8 cellular contexts compared by ENCODE assay signal in the genomic region with DNA sequence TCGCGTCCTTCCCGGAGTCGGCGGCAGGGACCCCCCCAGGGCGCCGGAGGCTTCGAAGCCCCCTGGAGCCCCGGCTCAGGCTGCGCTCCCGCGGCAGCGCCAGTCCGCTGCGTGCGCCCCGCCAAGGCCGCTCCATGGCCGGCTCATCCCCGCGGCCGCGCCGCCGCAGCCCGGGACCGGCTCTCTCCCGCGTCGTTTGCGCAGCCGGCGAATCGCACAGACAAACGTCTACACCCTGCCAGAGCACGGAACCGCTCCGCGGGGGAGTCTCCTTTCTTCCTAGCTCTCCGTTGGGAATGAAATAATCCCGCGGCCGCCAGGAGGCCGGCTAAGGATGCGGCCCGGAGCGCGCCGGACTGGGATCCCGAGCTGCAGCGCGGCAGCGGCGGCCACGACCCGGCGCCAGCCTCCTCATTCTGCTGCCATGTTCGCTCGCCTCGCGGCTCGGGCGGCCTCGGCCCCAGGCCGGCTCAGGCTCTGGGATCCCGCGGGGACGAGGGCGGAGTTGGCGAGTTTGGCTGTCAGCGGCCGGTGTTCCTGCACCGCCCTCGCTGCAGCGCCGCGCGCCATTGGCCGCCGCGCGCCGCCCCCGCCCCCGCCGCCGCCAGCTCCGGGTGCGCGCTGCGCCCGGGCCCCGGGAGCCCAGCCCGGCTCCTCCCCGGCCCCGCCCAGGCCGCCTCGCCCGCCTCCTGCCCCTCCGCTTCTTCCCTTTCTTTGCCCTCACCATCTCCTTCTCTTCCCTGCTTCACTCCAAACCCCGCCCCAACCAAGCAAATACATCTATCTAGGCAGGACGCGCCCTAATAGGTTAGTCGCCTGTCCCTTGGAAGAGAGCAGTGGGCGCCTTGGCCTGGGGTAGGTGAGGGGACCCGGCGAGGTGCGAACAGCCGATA. TPM values are rescaled to one million over a fixed set of nuclear protein-coding genes. Genes with fewer than 3 reads are reported as not detected.
DNase-seq lines count a peak whose midpoint lies in the region; ATAC-seq and TF ChIP-seq lines count a peak whose summit lies in the region.

A gene with protein sequence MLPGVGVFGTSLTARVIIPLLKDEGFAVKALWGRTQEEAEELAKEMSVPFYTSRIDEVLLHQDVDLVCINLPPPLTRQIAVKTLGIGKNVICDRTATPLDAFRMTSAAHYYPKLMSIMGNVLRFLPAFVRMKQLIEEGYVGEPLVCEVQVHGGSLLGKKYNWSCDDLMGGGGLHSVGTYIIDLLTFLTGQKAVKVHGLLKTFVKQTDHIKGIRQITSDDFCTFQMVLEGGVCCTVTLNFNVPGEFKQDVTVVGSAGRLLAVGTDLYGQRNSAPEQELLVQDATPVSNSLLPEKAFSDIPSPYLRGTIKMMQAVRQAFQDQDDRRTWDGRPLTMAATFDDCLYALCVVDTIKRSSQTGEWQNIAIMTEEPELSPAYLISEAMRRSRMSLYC (minus strand): TSS at position 479 of the 893 bp plus-strand sequence. CDS start 710 bp downstream, outside the sequence.

- peak; percentile 52 for DNase-seq in DMS79 treated with DMSO at 0.1 percent for 48 hours (lab: John Stamatoyannopoulos, UW)
- DNase-seq in KG1 (lab: John Stamatoyannopoulos, UW), result peak; percentile 64
- peak; percentile 86 for DNase-seq in RPMI7951 (ENCODE audit: low read depth)
- DNase-seq in activated T-helper 9 cell treated with anti-CD3 and anti-CD28 coated beads, Interleukin-2, amount 50 U/mL, for 16 hours (ENCODE audit: low read depth), result peak; percentile 64
- peak; percentile 87 for DNase-seq in fibroblast of pulmonary artery (ENCODE audit: low read depth)
- peak; percentile 92 for DNase-seq in natural killer cell treated with Interleukin-12 subunit alpha and Interleukin-12 subunit beta and Interleukin-15 and Interleukin-18, amount 100 ng/mL, for 72 hours (ENCODE audit: low spot score)

- H3K4me1 Mint-ChIP-seq in natural killer cell treated with Interleukin-12 subunit alpha and Interleukin-12 subunit beta and Interleukin-15 and Interleukin-18, amount 100 ng/mL, for 72 hours (ENCODE audit: low read depth in 2 of 2), result peaks cover 44 to 45% of the 10 kb centered on the region in 2 donors
- peaks cover 36% of the 10 kb centered on the region for H3K4me1 Mint-ChIP-seq in stimulated activated naive CD8-positive, alpha-beta T cell treated with anti-CD3 and anti-CD28 coated beads, Interleukin-15, Interleukin-2, amounts not matched to agents 100 ng/mL and 50 ng/mL, for 24 hours (ENCODE audit: low read depth)

- no peak for TF ChIP-seq CTCF in fibroblast of pulmonary artery (IDR thresholded peaks at IDR 0.05; ENCODE audit: low read length, missing control alignments)

- H3K36me3 Mint-ChIP-seq in natural killer cell treated with Interleukin-12 subunit alpha and Interleukin-12 subunit beta and Interleukin-15 and Interleukin-18, amount 100 ng/mL, for 72 hours, result no peaks in the 10 kb centered on the region
- H3K36me3 Mint-ChIP-seq in stimulated activated naive CD8-positive, alpha-beta T cell treated with anti-CD3 and anti-CD28 coated beads, Interleukin-15, Interleukin-2, amounts not matched to agents 100 ng/mL and 50 ng/mL, for 24 hours (ENCODE audit: low read depth), result peaks cover 4% of the 10 kb centered on the region

- peak within 1 kb of the TSS; percentile 80 for H3K4me3 Mint-ChIP-seq in natural killer cell treated with Interleukin-12 subunit alpha and Interleukin-12 subunit beta and Interleukin-15 and Interleukin-18, amount 100 ng/mL, for 72 hours
- H3K4me3 Mint-ChIP-seq in stimulated activated naive CD8-positive, alpha-beta T cell treated with anti-CD3 and anti-CD28 coated beads, Interleukin-15, Interleukin-2, amounts not matched to agents 100 ng/mL and 50 ng/mL, for 24 hours, result peak within 1 kb of the TSS; percentile 94

- ATAC-seq in GM21723 (IDR thresholded peaks at IDR 0.05; ENCODE audit: unreplicated experiment), result peak; percentile 81
- peak; percentile 90 to 95 for ATAC-seq in natural killer cell treated with Interleukin-12 subunit alpha and Interleukin-12 subunit beta and Interleukin-15 and Interleukin-18, amount 100 ng/mL, for 72 hours

- H3K9me3 Mint-ChIP-seq in natural killer cell treated with Interleukin-12 subunit alpha and Interleukin-12 subunit beta and Interleukin-15 and Interleukin-18, amount 100 ng/mL, for 72 hours, result no peaks in the 10 kb centered on the region
- no peaks in the 10 kb centered on the region for H3K9me3 Mint-ChIP-seq in stimulated activated naive CD8-positive, alpha-beta T cell treated with anti-CD3 and anti-CD28 coated beads, Interleukin-15, Interleukin-2, amounts not matched to agents 100 ng/mL and 50 ng/mL, for 24 hours

- peak within 1 kb of the TSS; percentile 93 for H3K4me3 ChIP-seq in fibroblast of pulmonary artery (replicated peaks; ENCODE audit: low read depth, low read length)

- no peaks in the 10 kb centered on the region for H3K27me3 Mint-ChIP-seq in natural killer cell treated with Interleukin-12 subunit alpha and Interleukin-12 subunit beta and Interleukin-15 and Interleukin-18, amount 100 ng/mL, for 72 hours
- peaks cover 4% of the 10 kb centered on the region for H3K27me3 Mint-ChIP-seq in stimulated activated naive CD8-positive, alpha-beta T cell treated with anti-CD3 and anti-CD28 coated beads, Interleukin-15, Interleukin-2, amounts not matched to agents 100 ng/mL and 50 ng/mL, for 24 hours

- H3K27ac Mint-ChIP-seq in natural killer cell treated with Interleukin-12 subunit alpha and Interleukin-12 subunit beta and Interleukin-15 and Interleukin-18, amount 100 ng/mL, for 72 hours, result peak within 1 kb of the TSS; percentile 69 to 83
- H3K27ac Mint-ChIP-seq in stimulated activated naive CD8-positive, alpha-beta T cell treated with anti-CD3 and anti-CD28 coated beads, Interleukin-15, Interleukin-2, amounts not matched to agents 100 ng/mL and 50 ng/mL, for 24 hours, result peak within 1 kb of the TSS; percentile 94

RNA-seq across cellular contexts. Expression of the gene that starts here (rescaled TPM):
- total RNA-seq in RPMI7951 (2014; rRNA removed; shearing (Covaris generic)), result 1.8 TPM in 2 replicates
- total RNA-seq in natural killer cell treated with Interleukin-12 subunit alpha and Interleukin-12 subunit beta and Interleukin-15 and Interleukin-18, amount 100 ng/mL, for 72 hours, result 10 to 100 TPM in 1 of 2 donors, 1 to 10 TPM in 1; 9.7 to 12.1 TPM

Comparison
In these comparisons a context has a peak if more than half of its experiments do, and no peak if none do; other contexts are left out.
1. Peak in every context shown above with its lines: DNase-seq, ATAC-seq and H3K4me3 ChIP-seq.